Comparison of ENCODE assay signal across 7 cellular contexts in the genomic region with DNA sequence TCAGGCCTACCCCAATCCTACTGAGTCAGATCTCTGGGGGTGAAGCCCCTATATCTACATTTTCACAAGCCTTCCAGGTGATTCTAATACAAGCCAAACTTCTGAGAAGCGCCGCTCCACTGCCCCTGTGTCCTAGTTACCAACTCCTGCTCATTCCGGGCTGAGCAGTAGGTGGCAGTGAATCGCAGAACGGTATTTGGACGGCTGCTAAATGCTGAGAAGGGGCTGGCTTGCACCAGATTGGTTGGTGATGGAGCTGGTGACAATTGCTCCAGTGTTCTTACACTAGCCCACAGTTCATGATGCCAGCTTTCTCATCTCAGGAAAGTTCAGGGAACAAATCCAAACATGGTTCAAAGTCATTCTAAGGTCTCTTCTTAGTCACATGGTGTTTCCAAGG. TPM values are rescaled to one million over a fixed set of nuclear protein-coding genes. Genes with fewer than 3 reads are reported as not detected.
DNase-seq lines count a peak whose midpoint lies in the region; ATAC-seq and TF ChIP-seq lines count a peak whose summit lies in the region.

No MANE protein-coding gene starts in this region.

- no CpG with 5 or more reads among the region's 6 CpGs for WGBS in trophoblast cell (ENCODE audit: extremely low coverage, insufficient coverage, insufficient read length)

- H4K12ac ChIP-seq in trophoblast cell (ENCODE audit: low read depth, low read length), result no peak overlapping the region

- peak; percentile 54 for TF ChIP-seq CTCF in GM12865 (IDR thresholded peaks at IDR 0.05; ENCODE audit: insufficient read depth, low read depth, low read length, missing control alignments)

- no peaks in the 10 kb centered on the region for H3K36me3 ChIP-seq in trophoblast cell (ENCODE audit: control insufficient read depth in 1 of 2, insufficient read depth in 2 of 2, low read length in 2 of 2)

- ATAC-seq in HG02623 (IDR thresholded peaks at IDR 0.05; ENCODE audit: unreplicated experiment) (peak; percentile 35), Right ventricle myocardium superior (ENCODE audit: poor library complexity) (peak; percentile 69), GM18517 (IDR thresholded peaks at IDR 0.05; ENCODE audit: unreplicated experiment) (no peak)

- CTCF ChIA-PET in activated naive CD4-positive, alpha-beta T cell treated with anti-CD3 and anti-CD28 coated beads for 36 hours (lab: Charles Lee), result interaction anchor here (1.0 to 12.2 kb wide), 16 partner anchors 11 to 198 kb away, joined by 3 to 184 read pairs (median 5); no protein-coding TSS in a partner anchor

- no peaks in the 10 kb centered on the region for H3K27me3 ChIP-seq in trophoblast cell (ENCODE audit: insufficient read depth, low read length)

- peaks cover 6% of the 10 kb centered on the region for H3K27me3 Mint-ChIP-seq in activated naive CD4-positive, alpha-beta T cell treated with anti-CD3 and anti-CD28 coated beads for 36 hours (ENCODE audit: low read depth)

- no peak overlapping the region for H2BK12ac ChIP-seq in trophoblast cell (ENCODE audit: low read length)

- H3K23ac ChIP-seq in trophoblast cell (ENCODE audit: low read length), result no peak overlapping the region

- no peak overlapping the region for H3K27ac ChIP-seq in trophoblast cell (ENCODE audit: low read depth, low read length)

- peaks cover 2% of the 10 kb centered on the region for H3K79me1 ChIP-seq in trophoblast cell (ENCODE audit: low read length)

- H3K4me3 ChIP-seq in GM12865 (ENCODE audit: low read depth, low read length) (no peak overlapping the region), trophoblast cell (ENCODE audit: low read depth, low read length) (no peak overlapping the region)

- no peak overlapping the region for H2BK5ac ChIP-seq in trophoblast cell (ENCODE audit: low read depth, low read length, poor library complexity)

- H4K91ac ChIP-seq in trophoblast cell (ENCODE audit: low read depth, low read length), result no peak overlapping the region

- H3K4ac ChIP-seq in trophoblast cell (ENCODE audit: low read depth, low read length), result no peak overlapping the region

- H3K4me3 Mint-ChIP-seq in activated naive CD4-positive, alpha-beta T cell treated with anti-CD3 and anti-CD28 coated beads for 36 hours, result no peak overlapping the region

- H3K9me3 ChIP-seq in trophoblast cell (ENCODE audit: insufficient read depth, low read depth, low read length), result no peaks in the 10 kb centered on the region

- intact Hi-C loops in activated naive CD4-positive, alpha-beta T cell treated with anti-CD3 and anti-CD28 coated beads for 36 hours (cut with micrococcal nuclease), result loop anchor here (1.0 to 10.0 kb wide), 8 partner anchors 31 to 1468 kb away; partner anchors contain the start of gene ARHGAP26
- intact Hi-C loops in Right ventricle myocardium superior (cut with DNase I), result loop anchor here (2.0 kb wide), 1 partner anchor 164 kb away; no protein-coding TSS in a partner anchor

- H3K18ac ChIP-seq in trophoblast cell (ENCODE audit: low read length), result no peak overlapping the region

- no peaks in the 10 kb centered on the region for H3K36me3 Mint-ChIP-seq in activated naive CD4-positive, alpha-beta T cell treated with anti-CD3 and anti-CD28 coated beads for 36 hours (ENCODE audit: low read depth)

- no peak overlapping the region for H3K14ac ChIP-seq in trophoblast cell (ENCODE audit: low read length)

- DNase-seq in GM12865 (ENCODE audit: low read depth) (peak; percentile 66), NCI-H748 treated with DMSO at 0.1 percent for 48 hours (lab: John Stamatoyannopoulos, UW) (peak; percentile 8), Right ventricle myocardium superior (peak; percentile 62), trophoblast cell (peak; percentile 37 to 67)
- peak; percentile 63 for DNase-seq in activated naive CD4-positive, alpha-beta T cell treated with anti-CD3 and anti-CD28 coated beads for 36 hours

- H4K8ac ChIP-seq in trophoblast cell (ENCODE audit: low read depth, low read length), result no peak overlapping the region

- H3K9me3 Mint-ChIP-seq in activated naive CD4-positive, alpha-beta T cell treated with anti-CD3 and anti-CD28 coated beads for 36 hours, result peaks cover 1% of the 10 kb centered on the region

- no peak overlapping the region for H3K4me2 ChIP-seq in trophoblast cell (ENCODE audit: low read length)

- no peak overlapping the region for H3K9ac ChIP-seq in trophoblast cell (ENCODE audit: low read length)

- no peak overlapping the region for H2BK120ac ChIP-seq in trophoblast cell (ENCODE audit: insufficient read depth, low read length, poor library complexity)

- peaks cover 0 to 8% of the 10 kb centered on the region in 2 experiments for H3K4me1 ChIP-seq in trophoblast cell (ENCODE audit: control insufficient read depth in 1 of 2, insufficient read depth in 2 of 2, low read length in 2 of 2)

- no peaks in the 10 kb centered on the region for H3K79me2 ChIP-seq in trophoblast cell (ENCODE audit: control insufficient read depth, insufficient read depth, low read length, poor library complexity)

- H2AK5ac ChIP-seq in trophoblast cell (ENCODE audit: low read length), result no peak overlapping the region

- H3K4me1 Mint-ChIP-seq in activated naive CD4-positive, alpha-beta T cell treated with anti-CD3 and anti-CD28 coated beads for 36 hours (ENCODE audit: low read depth), result peaks cover 3% of the 10 kb centered on the region

- no peak overlapping the region for H2AFZ ChIP-seq in trophoblast cell (ENCODE audit: insufficient read depth, low read length, poor library complexity)

- H3K27ac Mint-ChIP-seq in activated naive CD4-positive, alpha-beta T cell treated with anti-CD3 and anti-CD28 coated beads for 36 hours, result no peak overlapping the region

RNA-seq across cellular contexts. Expression of gene FGF1, which starts 31.1 kb away (rescaled TPM):
- not detected for total RNA-seq in activated naive CD4-positive, alpha-beta T cell treated with anti-CD3 and anti-CD28 coated beads for 36 hours
- 42.7 TPM for total RNA-seq in Right ventricle myocardium superior
- polyA plus RNA-seq in trophoblast cell (2013), result 3.8 and 5.4 TPM in 2 replicates

RNA-seq across cellular contexts. Expression of gene ARHGAP26, which starts 53.2 kb away (rescaled TPM):
- 10 to 100 TPM; 17.0 to 19.5 TPM for total RNA-seq in activated naive CD4-positive, alpha-beta T cell treated with anti-CD3 and anti-CD28 coated beads for 36 hours
- 32.5 TPM for total RNA-seq in Right ventricle myocardium superior
- 3.3 and 3.7 TPM in 2 replicates for polyA plus RNA-seq in trophoblast cell (2013)

Comparison
In these comparisons a context has a peak if more than half of its experiments do, and no peak if none do; other contexts are left out.
1. DNase-seq: peak in every context shown above with its lines; median percentile 66 in GM12865; 63 in activated naive CD4-positive, alpha-beta T cell treated with anti-CD3 and anti-CD28 coated beads for 36 hours; 62 in Right ventricle myocardium superior; 52 in trophoblast cell; 8 in NCI-H748 treated with DMSO at 0.1 percent for 48 hours.
2. RNA of gene FGF1, which starts 31.1 kb away (total RNA-seq): 42.7 TPM in Right ventricle myocardium superior (single experiment); not detected in activated naive CD4-positive, alpha-beta T cell treated with anti-CD3 and anti-CD28 coated beads for 36 hours; every median in the first group is over 10 times any median in the second.